1 cellular context compared by ENCODE assay signal in the genomic region with DNA sequence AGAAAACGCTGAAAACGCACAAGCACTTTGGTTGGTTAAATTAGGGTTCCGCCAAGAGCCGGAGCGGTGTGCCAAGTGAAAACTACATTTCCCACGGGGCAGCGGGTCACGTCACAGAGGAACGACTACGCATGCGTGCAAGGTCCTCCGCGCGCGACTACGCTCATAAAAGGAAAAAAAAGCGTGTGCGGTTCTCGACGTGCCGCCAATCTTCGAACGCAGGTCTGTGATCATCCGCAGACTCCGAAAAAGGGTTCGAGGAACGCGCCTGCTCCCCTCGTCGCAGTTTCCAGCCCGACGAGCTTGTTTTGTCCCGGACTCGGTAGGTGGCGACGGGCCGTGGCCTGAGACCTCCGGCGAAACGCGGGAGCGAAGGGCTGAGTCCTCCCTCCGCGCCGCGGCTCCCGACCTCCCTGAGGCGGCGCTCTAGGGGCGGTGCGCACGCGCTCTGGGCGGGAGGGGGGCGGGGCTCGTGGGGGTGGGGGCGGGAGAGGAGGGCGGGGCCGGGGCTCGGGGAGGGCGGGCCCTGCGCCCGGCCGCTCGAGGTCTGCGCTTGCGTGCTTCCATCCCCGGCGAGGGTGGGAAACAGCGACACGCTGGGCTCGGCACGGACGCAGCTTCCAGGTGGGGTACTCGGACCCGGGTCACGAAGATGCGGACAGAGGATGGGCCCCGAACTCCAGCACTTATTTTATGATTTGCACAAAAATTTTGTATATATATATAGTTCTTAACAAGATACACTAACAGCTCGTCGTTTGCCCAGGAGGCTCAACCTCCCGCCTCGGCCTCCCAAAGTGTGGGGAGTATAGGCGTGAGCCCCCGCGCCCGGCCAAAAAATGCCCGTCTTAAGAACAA.
TF ChIP-seq lines count a peak whose summit lies in the region.

A gene (plus strand): TSS at position 145 of the 858 bp plus-strand sequence. CDS start 27,150 bp downstream, outside the sequence.

TF ChIP-seq in K562, 482 proteins besides CTCF, POLR2A, EP300 and RAD21 (continued from another document):
- TF ChIP-seq, protein P1, sequence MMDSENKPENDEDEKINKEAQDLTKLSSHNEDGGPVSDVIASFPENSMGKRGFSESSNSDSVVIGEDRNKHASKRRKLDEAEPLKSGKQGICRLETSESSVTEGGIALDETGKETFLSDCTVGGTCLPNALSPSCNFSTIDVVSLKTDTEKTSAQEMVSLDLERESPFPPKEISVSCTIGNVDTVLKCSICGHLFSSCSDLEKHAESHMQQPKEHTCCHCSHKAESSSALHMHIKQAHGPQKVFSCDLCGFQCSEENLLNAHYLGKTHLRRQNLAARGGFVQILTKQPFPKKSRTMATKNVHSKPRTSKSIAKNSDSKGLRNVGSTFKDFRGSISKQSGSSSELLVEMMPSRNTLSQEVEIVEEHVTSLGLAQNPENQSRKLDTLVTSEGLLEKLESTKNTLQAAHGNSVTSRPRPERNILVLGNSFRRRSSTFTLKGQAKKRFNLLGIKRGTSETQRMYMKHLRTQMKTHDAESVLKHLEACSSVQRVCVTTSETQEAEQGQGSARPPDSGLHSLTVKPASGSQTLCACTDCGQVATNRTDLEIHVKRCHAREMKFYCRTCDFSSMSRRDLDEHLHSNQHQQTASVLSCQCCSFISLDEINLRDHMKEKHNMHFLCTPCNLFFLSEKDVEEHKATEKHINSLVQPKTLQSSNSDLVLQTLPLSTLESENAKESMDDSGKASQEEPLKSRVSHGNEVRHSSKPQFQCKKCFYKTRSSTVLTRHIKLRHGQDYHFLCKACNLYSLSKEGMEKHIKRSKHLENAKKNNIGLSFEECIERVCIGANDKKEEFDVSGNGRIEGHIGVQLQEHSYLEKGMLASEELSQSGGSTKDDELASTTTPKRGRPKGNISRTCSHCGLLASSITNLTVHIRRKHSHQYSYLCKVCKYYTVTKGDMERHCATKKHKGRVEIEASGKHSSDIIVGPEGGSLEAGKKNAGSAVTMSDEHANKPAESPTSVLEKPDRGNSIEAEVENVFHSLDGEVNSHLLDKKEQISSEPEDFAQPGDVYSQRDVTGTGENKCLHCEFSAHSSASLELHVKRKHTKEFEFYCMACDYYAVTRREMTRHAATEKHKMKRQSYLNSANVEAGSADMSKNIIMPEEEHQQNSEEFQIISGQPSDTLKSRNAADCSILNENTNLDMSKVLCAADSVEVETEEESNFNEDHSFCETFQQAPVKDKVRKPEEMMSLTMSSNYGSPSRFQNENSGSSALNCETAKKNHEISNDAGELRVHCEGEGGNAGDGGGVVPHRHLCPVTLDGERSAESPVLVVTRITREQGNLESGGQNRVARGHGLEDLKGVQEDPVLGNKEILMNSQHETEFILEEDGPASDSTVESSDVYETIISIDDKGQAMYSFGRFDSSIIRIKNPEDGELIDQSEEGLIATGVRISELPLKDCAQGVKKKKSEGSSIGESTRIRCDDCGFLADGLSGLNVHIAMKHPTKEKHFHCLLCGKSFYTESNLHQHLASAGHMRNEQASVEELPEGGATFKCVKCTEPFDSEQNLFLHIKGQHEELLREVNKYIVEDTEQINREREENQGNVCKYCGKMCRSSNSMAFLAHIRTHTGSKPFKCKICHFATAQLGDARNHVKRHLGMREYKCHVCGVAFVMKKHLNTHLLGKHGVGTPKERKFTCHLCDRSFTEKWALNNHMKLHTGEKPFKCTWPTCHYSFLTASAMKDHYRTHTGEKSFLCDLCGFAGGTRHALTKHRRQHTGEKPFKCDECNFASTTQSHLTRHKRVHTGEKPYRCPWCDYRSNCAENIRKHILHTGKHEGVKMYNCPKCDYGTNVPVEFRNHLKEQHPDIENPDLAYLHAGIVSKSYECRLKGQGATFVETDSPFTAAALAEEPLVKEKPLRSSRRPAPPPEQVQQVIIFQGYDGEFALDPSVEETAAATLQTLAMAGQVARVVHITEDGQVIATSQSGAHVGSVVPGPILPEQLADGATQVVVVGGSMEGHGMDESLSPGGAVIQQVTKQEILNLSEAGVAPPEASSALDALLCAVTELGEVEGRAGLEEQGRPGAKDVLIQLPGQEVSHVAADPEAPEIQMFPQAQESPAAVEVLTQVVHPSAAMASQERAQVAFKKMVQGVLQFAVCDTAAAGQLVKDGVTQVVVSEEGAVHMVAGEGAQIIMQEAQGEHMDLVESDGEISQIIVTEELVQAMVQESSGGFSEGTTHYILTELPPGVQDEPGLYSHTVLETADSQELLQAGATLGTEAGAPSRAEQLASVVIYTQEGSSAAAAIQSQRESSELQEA (IDR thresholded peaks at IDR 0.05; ENCODE audit: low read depth): peak; percentile 36; the same call in 1 of the 2 replicates
- TF ChIP-seq XRCC5 (IDR thresholded peaks at IDR 0.05; ENCODE audit: low read depth, low read length) (0 out of 2 replicates have a peak, but pooled peaks have one; percentile 76), ERF (CRISPR knock-in tag; IDR thresholded peaks at IDR 0.05) (peak; percentile 92), POLR2B (IDR thresholded peaks at IDR 0.05; ENCODE audit: low read depth, partially characterized antibody) (peak; percentile 90), NR2C2 (CRISPR knock-in tag; IDR thresholded peaks at IDR 0.05) (peak; percentile 72), NR2C2 (tag; IDR thresholded peaks at IDR 0.05) (peak; percentile 87), ZNF644 (tag; IDR thresholded peaks at IDR 0.05; ENCODE audit: low read depth) (peak; percentile 45; the same call in 1 of the 2 replicates), KAT2B (IDR thresholded peaks at IDR 0.05; ENCODE audit: low read depth, low read length) (peak; percentile 80), ZNF12 (CRISPR knock-in tag; IDR thresholded peaks at IDR 0.05) (peak; percentile 42; the same call in 1 of the 2 replicates), HDAC1 (IDR thresholded peaks at IDR 0.05) (peak in 1 of 2 experiments; percentile 74; a peak in 1 of 4 replicates), ZNF780A (CRISPR knock-in tag; IDR thresholded peaks at IDR 0.05) (no peak), SIN3A (IDR thresholded peaks at IDR 0.05; ENCODE audit: borderline replicate concordance in 2 of 2, control insufficient read depth in 1 of 2, low read depth in 2 of 2, low read length in 2 of 2) (peak in 1 of 2 experiments; percentile 15; a peak in 1 of 4 replicates), TCF3 (CRISPR knock-in tag; IDR thresholded peaks at IDR 0.05) (no peak), C11orf30 (IDR thresholded peaks at IDR 0.05; ENCODE audit: low read depth) (peak; percentile 68), ZBTB7A (IDR thresholded peaks at IDR 0.05; ENCODE audit: borderline replicate concordance, control insufficient read depth, low read depth, low read length) (peak; percentile 40; the same call in 1 of the 2 replicates), SMARCB1 (IDR thresholded peaks at IDR 0.05; ENCODE audit: insufficient read length, low read depth) (no peak), KDM5B (IDR thresholded peaks at IDR 0.05; ENCODE audit: insufficient replicate concordance, low read depth, low read length) (peak; percentile 97), ZBTB1 (CRISPR knock-in tag; IDR thresholded peaks at IDR 0.05; ENCODE audit: borderline replicate concordance, low read depth) (0 out of 2 replicates have a peak, but pooled peaks have one; percentile 61), FOXA1 (IDR thresholded peaks at IDR 0.05; ENCODE audit: borderline replicate concordance) (no peak), RAD51 (IDR thresholded peaks at IDR 0.05; ENCODE audit: borderline replicate concordance, low read depth) (no peak), ATF1 (CRISPR knock-in tag; IDR thresholded peaks at IDR 0.05) (no peak; the same call in 1 of the 2 replicates), ATF1 (tag; IDR thresholded peaks at IDR 0.05) (peak; percentile 97), ZNF384 (IDR thresholded peaks at IDR 0.05; ENCODE audit: low read depth, low read length) (peak; percentile 85), PML (IDR thresholded peaks at IDR 0.05; ENCODE audit: low read length) (peak; percentile 76)
- TF ChIP-seq, protein P2, sequence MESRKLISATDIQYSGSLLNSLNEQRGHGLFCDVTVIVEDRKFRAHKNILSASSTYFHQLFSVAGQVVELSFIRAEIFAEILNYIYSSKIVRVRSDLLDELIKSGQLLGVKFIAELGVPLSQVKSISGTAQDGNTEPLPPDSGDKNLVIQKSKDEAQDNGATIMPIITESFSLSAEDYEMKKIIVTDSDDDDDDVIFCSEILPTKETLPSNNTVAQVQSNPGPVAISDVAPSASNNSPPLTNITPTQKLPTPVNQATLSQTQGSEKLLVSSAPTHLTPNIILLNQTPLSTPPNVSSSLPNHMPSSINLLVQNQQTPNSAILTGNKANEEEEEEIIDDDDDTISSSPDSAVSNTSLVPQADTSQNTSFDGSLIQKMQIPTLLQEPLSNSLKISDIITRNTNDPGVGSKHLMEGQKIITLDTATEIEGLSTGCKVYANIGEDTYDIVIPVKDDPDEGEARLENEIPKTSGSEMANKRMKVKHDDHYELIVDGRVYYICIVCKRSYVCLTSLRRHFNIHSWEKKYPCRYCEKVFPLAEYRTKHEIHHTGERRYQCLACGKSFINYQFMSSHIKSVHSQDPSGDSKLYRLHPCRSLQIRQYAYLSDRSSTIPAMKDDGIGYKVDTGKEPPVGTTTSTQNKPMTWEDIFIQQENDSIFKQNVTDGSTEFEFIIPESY (CRISPR knock-in tag; IDR thresholded peaks at IDR 0.05): no peak; the same call in 1 of the 2 replicates
- TF ChIP-seq, protein P3, sequence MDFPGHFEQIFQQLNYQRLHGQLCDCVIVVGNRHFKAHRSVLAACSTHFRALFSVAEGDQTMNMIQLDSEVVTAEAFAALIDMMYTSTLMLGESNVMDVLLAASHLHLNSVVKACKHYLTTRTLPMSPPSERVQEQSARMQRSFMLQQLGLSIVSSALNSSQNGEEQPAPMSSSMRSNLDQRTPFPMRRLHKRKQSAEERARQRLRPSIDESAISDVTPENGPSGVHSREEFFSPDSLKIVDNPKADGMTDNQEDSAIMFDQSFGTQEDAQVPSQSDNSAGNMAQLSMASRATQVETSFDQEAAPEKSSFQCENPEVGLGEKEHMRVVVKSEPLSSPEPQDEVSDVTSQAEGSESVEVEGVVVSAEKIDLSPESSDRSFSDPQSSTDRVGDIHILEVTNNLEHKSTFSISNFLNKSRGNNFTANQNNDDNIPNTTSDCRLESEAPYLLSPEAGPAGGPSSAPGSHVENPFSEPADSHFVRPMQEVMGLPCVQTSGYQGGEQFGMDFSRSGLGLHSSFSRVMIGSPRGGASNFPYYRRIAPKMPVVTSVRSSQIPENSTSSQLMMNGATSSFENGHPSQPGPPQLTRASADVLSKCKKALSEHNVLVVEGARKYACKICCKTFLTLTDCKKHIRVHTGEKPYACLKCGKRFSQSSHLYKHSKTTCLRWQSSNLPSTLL (IDR thresholded peaks at IDR 0.05): no peak
- TF ChIP-seq, protein P4, sequence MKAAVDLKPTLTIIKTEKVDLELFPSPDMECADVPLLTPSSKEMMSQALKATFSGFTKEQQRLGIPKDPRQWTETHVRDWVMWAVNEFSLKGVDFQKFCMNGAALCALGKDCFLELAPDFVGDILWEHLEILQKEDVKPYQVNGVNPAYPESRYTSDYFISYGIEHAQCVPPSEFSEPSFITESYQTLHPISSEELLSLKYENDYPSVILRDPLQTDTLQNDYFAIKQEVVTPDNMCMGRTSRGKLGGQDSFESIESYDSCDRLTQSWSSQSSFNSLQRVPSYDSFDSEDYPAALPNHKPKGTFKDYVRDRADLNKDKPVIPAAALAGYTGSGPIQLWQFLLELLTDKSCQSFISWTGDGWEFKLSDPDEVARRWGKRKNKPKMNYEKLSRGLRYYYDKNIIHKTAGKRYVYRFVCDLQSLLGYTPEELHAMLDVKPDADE (conservative IDR thresholded peaks at IDR 0.05; ENCODE audit: control insufficient read depth, low read depth, low read length): peak; percentile 57
- TF ChIP-seq, protein P5, sequence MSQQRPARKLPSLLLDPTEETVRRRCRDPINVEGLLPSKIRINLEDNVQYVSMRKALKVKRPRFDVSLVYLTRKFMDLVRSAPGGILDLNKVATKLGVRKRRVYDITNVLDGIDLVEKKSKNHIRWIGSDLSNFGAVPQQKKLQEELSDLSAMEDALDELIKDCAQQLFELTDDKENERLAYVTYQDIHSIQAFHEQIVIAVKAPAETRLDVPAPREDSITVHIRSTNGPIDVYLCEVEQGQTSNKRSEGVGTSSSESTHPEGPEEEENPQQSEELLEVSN (IDR thresholded peaks at IDR 0.05; ENCODE audit: borderline replicate concordance in 1 of 2, extremely low read depth in 1 of 2, insufficient read depth in 1 of 2, insufficient read length in 1 of 2, low read depth in 1 of 2, low read length in 1 of 2, poor library complexity in 1 of 2, severe bottlenecking in 1 of 2): peak; percentile 84 to 93
- TF ChIP-seq, protein P6, sequence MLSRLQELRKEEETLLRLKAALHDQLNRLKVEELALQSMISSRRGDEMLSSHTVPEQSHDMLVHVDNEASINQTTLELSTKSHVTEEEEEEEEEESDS (CRISPR knock-in tag; IDR thresholded peaks at IDR 0.05): no peak
- TF ChIP-seq, protein P7, sequence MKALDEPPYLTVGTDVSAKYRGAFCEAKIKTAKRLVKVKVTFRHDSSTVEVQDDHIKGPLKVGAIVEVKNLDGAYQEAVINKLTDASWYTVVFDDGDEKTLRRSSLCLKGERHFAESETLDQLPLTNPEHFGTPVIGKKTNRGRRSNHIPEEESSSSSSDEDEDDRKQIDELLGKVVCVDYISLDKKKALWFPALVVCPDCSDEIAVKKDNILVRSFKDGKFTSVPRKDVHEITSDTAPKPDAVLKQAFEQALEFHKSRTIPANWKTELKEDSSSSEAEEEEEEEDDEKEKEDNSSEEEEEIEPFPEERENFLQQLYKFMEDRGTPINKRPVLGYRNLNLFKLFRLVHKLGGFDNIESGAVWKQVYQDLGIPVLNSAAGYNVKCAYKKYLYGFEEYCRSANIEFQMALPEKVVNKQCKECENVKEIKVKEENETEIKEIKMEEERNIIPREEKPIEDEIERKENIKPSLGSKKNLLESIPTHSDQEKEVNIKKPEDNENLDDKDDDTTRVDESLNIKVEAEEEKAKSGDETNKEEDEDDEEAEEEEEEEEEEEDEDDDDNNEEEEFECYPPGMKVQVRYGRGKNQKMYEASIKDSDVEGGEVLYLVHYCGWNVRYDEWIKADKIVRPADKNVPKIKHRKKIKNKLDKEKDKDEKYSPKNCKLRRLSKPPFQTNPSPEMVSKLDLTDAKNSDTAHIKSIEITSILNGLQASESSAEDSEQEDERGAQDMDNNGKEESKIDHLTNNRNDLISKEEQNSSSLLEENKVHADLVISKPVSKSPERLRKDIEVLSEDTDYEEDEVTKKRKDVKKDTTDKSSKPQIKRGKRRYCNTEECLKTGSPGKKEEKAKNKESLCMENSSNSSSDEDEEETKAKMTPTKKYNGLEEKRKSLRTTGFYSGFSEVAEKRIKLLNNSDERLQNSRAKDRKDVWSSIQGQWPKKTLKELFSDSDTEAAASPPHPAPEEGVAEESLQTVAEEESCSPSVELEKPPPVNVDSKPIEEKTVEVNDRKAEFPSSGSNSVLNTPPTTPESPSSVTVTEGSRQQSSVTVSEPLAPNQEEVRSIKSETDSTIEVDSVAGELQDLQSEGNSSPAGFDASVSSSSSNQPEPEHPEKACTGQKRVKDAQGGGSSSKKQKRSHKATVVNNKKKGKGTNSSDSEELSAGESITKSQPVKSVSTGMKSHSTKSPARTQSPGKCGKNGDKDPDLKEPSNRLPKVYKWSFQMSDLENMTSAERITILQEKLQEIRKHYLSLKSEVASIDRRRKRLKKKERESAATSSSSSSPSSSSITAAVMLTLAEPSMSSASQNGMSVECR (CRISPR knock-in tag; IDR thresholded peaks at IDR 0.05): peak; percentile 83
